Comparison of ENCODE assay signal across 33 cellular contexts in genomic region chr6:23114812-23115504, GRCh38.
"Had no signal": no experiment of that assay in that cellular context is flagged by ENCODE, and none has a peak within 500 bp of the region (broad histone marks: within the 10 kb centered on the region; RNA-seq: fewer than 3 reads in every experiment).

No MANE protein-coding gene starts in this region.

- DNase-seq: activated B cell treated with CpG ODN at 0.5 μM for 24 hours; activated CD4-positive, alpha-beta memory T cell treated with anti-CD3 and anti-CD28 coated beads for 36 hours; activated CD4-positive, alpha-beta T cell treated with anti-CD3 and anti-CD28 coated beads for 4 hours; activated CD4-positive, alpha-beta T cell treated with anti-CD3 and anti-CD28 coated beads, Interleukin-2, amount 10 ng/mL, durations not matched to agents 24 days and 14 days; activated CD4-positive, alpha-beta T cell treated with anti-CD3 and anti-CD28 coated beads, Interleukin-2, amount 50 U/mL, for 1 hour; activated CD4-positive, alpha-beta T cell treated with anti-CD3 and anti-CD28 coated beads, Interleukin-2, amount 50 U/mL, for 4 hours; activated CD4-positive, CD25-positive, alpha-beta regulatory T cell treated with anti-CD3 and anti-CD28 coated beads, Interleukin-2, amount 50 U/mL, for 72 hours; activated CD8-positive, alpha-beta memory T cell treated with anti-CD3 and anti-CD28 coated beads, Interleukin-2, amount 50 U/mL, for 4 hours; activated CD8-positive, alpha-beta T cell treated with anti-CD3 and anti-CD28 coated beads for 36 hours; activated effector memory CD4-positive, alpha-beta T cell treated with anti-CD3 and anti-CD28 coated beads, Interleukin-2, amount 50 U/mL, for 16 hours; activated gamma-delta T cell treated with Interleukin-2 at 50 U/mL for 16 hours; activated naive CD4-positive, alpha-beta T cell; activated naive CD4-positive, alpha-beta T cell treated with anti-CD3 and anti-CD28 coated beads for 36 hours; activated naive CD4-positive, alpha-beta T cell treated with anti-CD3 and anti-CD28 coated beads, Interleukin-2, amount 50 U/mL, for 16 hours; activated naive CD8-positive, alpha-beta T cell treated with anti-CD3 and anti-CD28 coated beads for 36 hours; activated T-cell treated with anti-CD3 and anti-CD28 coated beads for 4 hours; activated T-cell treated with anti-CD3 and anti-CD28 coated beads, Interleukin-2, amount 50 U/mL, for 1 hour; activated T-cell treated with anti-CD3 and anti-CD28 coated beads, Interleukin-2, amount 50 U/mL, for 4 hours; activated T-cell treated with anti-CD3 and anti-CD28 coated beads, Interleukin-2, amount 50 U/mL, for 72 hours; adrenal gland; amniotic stem cell; aorta; body of pancreas; brain microvascular endothelial cell; central memory CD4-positive, alpha-beta T cell; T-helper 2 cell; T-helper 9 cell had no signal

- H3K36me3 ChIP-seq: adrenal gland, brain microvascular endothelial cell, breast epithelium had no signal

- H3K4me1 ChIP-seq: adrenal gland, body of pancreas, breast epithelium had no signal

- H3K4me3 ChIP-seq: adrenal gland, body of pancreas, breast epithelium had no signal

- H3K27me3 ChIP-seq: adrenal gland, body of pancreas, brain microvascular endothelial cell, breast epithelium had no signal

- FAIRE-seq: astrocyte, TTC549 had no signal

- ATAC-seq: activated CD8-positive, alpha-beta T cell treated with anti-CD3 and anti-CD28 coated beads for 36 hours; activated naive CD4-positive, alpha-beta T cell treated with anti-CD3 and anti-CD28 coated beads, Interleukin-2, amount 50 U/mL, for 72 hours; activated T-cell treated with anti-CD3 and anti-CD28 coated beads, Interleukin-2, amount 50 U/mL, for 4 hours; activated T-cell treated with anti-CD3 and anti-CD28 coated beads, Interleukin-2, amount 50 U/mL, for 72 hours; activated T-helper 17 cell treated with anti-CD3 and anti-CD28 coated beads, Interleukin-2, amount 50 U/mL, for 72 hours; body of pancreas had no signal

- H3K27ac ChIP-seq: adrenal gland, body of pancreas, brain microvascular endothelial cell, breast epithelium, VCaP had no signal
